Comparison of ENCODE assay signal across 28 cellular contexts in the genomic region with DNA sequence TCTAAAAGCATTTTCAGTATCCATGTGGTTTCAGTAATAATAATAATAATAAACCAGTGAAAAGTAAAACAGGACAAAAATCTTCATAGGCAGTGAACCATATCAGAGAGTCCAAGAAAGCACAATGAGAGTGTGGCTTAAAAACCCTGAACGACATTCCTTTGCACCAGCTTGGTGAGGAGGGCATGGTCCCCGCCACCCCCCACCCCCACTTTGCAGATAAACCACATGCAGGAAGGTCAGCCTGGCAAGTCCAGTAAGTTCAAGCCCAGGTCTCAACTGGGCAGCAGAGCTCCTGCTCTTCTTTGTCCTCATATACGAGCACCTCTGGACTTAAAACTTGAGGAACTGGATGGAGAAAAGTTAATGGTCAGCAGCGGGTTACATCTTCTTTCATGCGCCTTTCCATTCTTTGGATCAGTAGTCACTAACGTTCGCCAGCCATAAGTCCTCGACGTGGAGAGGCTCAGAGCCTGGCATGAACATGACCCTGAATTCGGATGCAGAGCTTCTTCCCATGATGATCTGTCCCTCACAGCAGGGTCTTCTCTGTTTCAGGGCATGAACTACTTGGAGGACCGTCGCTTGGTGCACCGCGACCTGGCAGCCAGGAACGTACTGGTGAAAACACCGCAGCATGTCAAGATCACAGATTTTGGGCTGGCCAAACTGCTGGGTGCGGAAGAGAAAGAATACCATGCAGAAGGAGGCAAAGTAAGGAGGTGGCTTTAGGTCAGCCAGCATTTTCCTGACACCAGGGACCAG.
DNase-seq lines count a peak whose midpoint lies in the region; ATAC-seq and TF ChIP-seq lines count a peak whose summit lies in the region.
"Had no signal": no experiment of that assay in that cellular context is flagged by ENCODE, and none has a peak within 500 bp of the region (broad histone marks: within the 10 kb centered on the region; RNA-seq: fewer than 3 reads in every experiment).

No MANE protein-coding gene starts in this region.

- H3K9me2 ChIP-seq in hepatocyte (replicated peaks; ENCODE audit: insufficient read depth), result no peaks in the 10 kb centered on the region

- ATAC-seq in WTC11 (no peak), GM19035 (IDR thresholded peaks at IDR 0.05; ENCODE audit: unreplicated experiment) (no peak), psoas muscle (no peak)
- ATAC-seq: activated naive CD4-positive, alpha-beta T cell treated with anti-CD3 and anti-CD28 coated beads, Interleukin-2, amount 50 U/mL, for 72 hours; lower lobe of right lung; right lobe of liver; stimulated activated naive B cell treated with anti-CD40 and anti-IgM and Interleukin-4, amounts not matched to agents 10 μg/mL and 1 μg/mL and 100 μg/mL, for 72 hours had no signal

- no peaks in the 10 kb centered on the region for H3K36me3 ChIP-seq in HUES48 (ENCODE audit: control insufficient read depth, insufficient read depth, low read length)
- H3K36me3 ChIP-seq in hepatocyte (replicated peaks; ENCODE audit: insufficient read depth, low read depth), result no peaks in the 10 kb centered on the region
- peaks cover 0 to 31% of the 10 kb centered on the region in 2 donors for H3K36me3 ChIP-seq in psoas muscle (ENCODE audit: insufficient read depth in 1 of 2, low read depth in 1 of 2)
- H3K36me3 ChIP-seq: cardiac muscle cell had no signal

- H3K4me3 ChIP-seq in HUES48 (ENCODE audit: low read depth, low read length) (no peak overlapping the region), hepatocyte (no peak overlapping the region), psoas muscle (no peak overlapping the region)
- H3K4me3 ChIP-seq: cardiac muscle cell, esophagus squamous epithelium, GM23248, lower lobe of right lung, right lobe of liver, suprapubic skin had no signal

- H3K36me3 Mint-ChIP-seq in WTC11, result no peaks in the 10 kb centered on the region
- H3K36me3 Mint-ChIP-seq: activated naive CD4-positive, alpha-beta T cell treated with anti-CD3 and anti-CD28 coated beads, Interleukin-2, amount 50 U/mL, for 72 hours; CD4-positive, CD25-positive, alpha-beta regulatory T cell; stimulated activated naive B cell treated with anti-CD40 and anti-IgM and Interleukin-4, amounts not matched to agents 10 μg/mL and 1 μg/mL and 100 μg/mL, for 72 hours had no signal

- H3K9me3 ChIP-seq in HUES48 (ENCODE audit: control insufficient read depth, insufficient read depth, low read length), result no peaks in the 10 kb centered on the region
- no peaks in the 10 kb centered on the region for H3K9me3 ChIP-seq in hepatocyte (ENCODE audit: low read depth)
- no peaks in the 10 kb centered on the region for H3K9me3 ChIP-seq in psoas muscle
- H3K9me3 ChIP-seq: esophagus squamous epithelium, lower lobe of right lung, right lobe of liver, suprapubic skin had no signal

- no peak for TF ChIP-seq CTCF in WTC11 (IDR thresholded peaks at IDR 0.05)
- no peak for TF ChIP-seq CTCF in hepatocyte (IDR thresholded peaks at IDR 0.05; ENCODE audit: poor library complexity)
- no peak for TF ChIP-seq CTCF in psoas muscle (IDR thresholded peaks at IDR 0.05)

- no peak overlapping the region for H3K4me3 Mint-ChIP-seq in WTC11
- H3K4me3 Mint-ChIP-seq: CD4-positive, CD25-positive, alpha-beta regulatory T cell; stimulated activated naive B cell treated with anti-CD40 and anti-IgM and Interleukin-4, amounts not matched to agents 10 μg/mL and 1 μg/mL and 100 μg/mL, for 72 hours had no signal

- peak overlapping the region; percentile 82 for H3K27ac ChIP-seq in HUES48 (ENCODE audit: low read depth, low read length)
- H3K27ac ChIP-seq in hepatocyte, result peak overlapping the region; percentile 85
- no peak overlapping the region for H3K27ac ChIP-seq in psoas muscle
- H3K27ac ChIP-seq: cardiac muscle cell, right lobe of liver, suprapubic skin had no signal

- peaks cover 53% of the 10 kb centered on the region for H3K4me1 ChIP-seq in HUES48 (ENCODE audit: control insufficient read depth, insufficient read depth, low read length)
- H3K4me1 ChIP-seq in hepatocyte (ENCODE audit: insufficient read depth), result peaks cover 38% of the 10 kb centered on the region
- peaks cover 20% of the 10 kb centered on the region for H3K4me1 ChIP-seq in psoas muscle

- no peaks in the 10 kb centered on the region for H3K79me2 ChIP-seq in hepatocyte

- intact Hi-C loops in psoas muscle (cut with DNase I), result loop anchor here in 1 of 2 donors (5.0 kb wide), 1 partner anchor 61 kb away; no protein-coding TSS in a partner anchor

- POLR2A ChIA-PET in WTC11 (lab: Charles Lee), result no interaction called here

- no peaks in the 10 kb centered on the region for H3K27me3 ChIP-seq in HUES48 (ENCODE audit: control insufficient read depth, insufficient read depth, low read length)
- no peaks in the 10 kb centered on the region for H3K27me3 ChIP-seq in hepatocyte
- no peaks in the 10 kb centered on the region for H3K27me3 ChIP-seq in psoas muscle (ENCODE audit: insufficient read depth in 3 of 3, low read length in 2 of 3)
- H3K27me3 ChIP-seq: cardiac muscle cell, esophagus squamous epithelium, right lobe of liver, suprapubic skin had no signal

- CTCF ChIA-PET in WTC11 (lab: Charles Lee), result interaction anchor here (0.6 to 2.7 kb wide), 4 partner anchors 34 to 372 kb away, joined by 3 to 21 read pairs (median 4); no protein-coding TSS in a partner anchor

- WGBS in hepatocyte (ENCODE audit: low lambda C conversion rate, missing lambda C conversion rate), result 91% methylated on average over 17 of the region's 17 CpGs
- 65 to 88% (median 81%) methylated on average over 17 of the region's 17 CpGs for WGBS in psoas muscle, 3 donors

- no peak for DNase-seq in WTC11 (ENCODE audit: low spot score)
- DNase-seq in hepatocyte (ENCODE audit: low spot score), result no peak
- DNase-seq in stimulated activated CD8-positive, alpha-beta memory T cell treated with anti-CD3 and anti-CD28 coated beads, Interleukin-4, amount 100 ng/mL, for 48 hours, result peak; percentile 6
- no peak for DNase-seq in NCI-H146 treated with DMSO at 0.1 percent for 48 hours (lab: John Stamatoyannopoulos, UW; ENCODE audit: unreplicated experiment)
- no peak for DNase-seq in GF-D8 (lab: John Stamatoyannopoulos, UW)
- DNase-seq in psoas muscle, result no peak
- DNase-seq: activated CD4-positive, CD25-positive, alpha-beta regulatory T cell; CD4-positive, CD25-positive, alpha-beta regulatory T cell; cortex of kidney; esophagus squamous epithelium; GM23248; kidney; lower lobe of right lung; NCI-H1105; NCI-H1930; NCI-H526 treated with DMSO at 0.1 percent for 48 hours; right lobe of liver; SIG-M5; stimulated activated CD4-positive, alpha-beta T cell treated with anti-CD3 and anti-CD28 coated beads, Interleukin-4, amount 100 ng/mL, for 4 hours; stimulated activated naive B cell treated with anti-CD40 and anti-IgM and Interleukin-4, amounts not matched to agents 10 μg/mL and 1 μg/mL and 100 μg/mL, for 72 hours; T-helper 1 cell had no signal

- peak overlapping the region; percentile 88 for H3K27ac Mint-ChIP-seq in WTC11
- H3K27ac Mint-ChIP-seq: activated naive CD4-positive, alpha-beta T cell treated with anti-CD3 and anti-CD28 coated beads, Interleukin-2, amount 50 U/mL, for 72 hours; activated T-helper 2 cell treated with anti-CD3 and anti-CD28 coated beads, Interferon-gamma antibody, Interleukin-2, Interleukin-4, amounts not matched to agents 10 μg/mL and 5 μg/mL and 100 μg/mL, durations not matched to agents 14 hours and 24 hours and 36 hours; CD4-positive, CD25-positive, alpha-beta regulatory T cell; IgD-negative memory B cell; stimulated activated naive B cell treated with anti-CD40 and anti-IgM and Interleukin-4, amounts not matched to agents 10 μg/mL and 1 μg/mL and 100 μg/mL, for 72 hours had no signal

- H3K9me3 Mint-ChIP-seq in WTC11, result no peaks in the 10 kb centered on the region
- H3K9me3 Mint-ChIP-seq: activated naive CD4-positive, alpha-beta T cell treated with anti-CD3 and anti-CD28 coated beads, Interleukin-2, amount 50 U/mL, for 72 hours; activated T-helper 2 cell treated with anti-CD3 and anti-CD28 coated beads, Interferon-gamma antibody, Interleukin-2, Interleukin-4, amounts not matched to agents 10 μg/mL and 5 μg/mL and 100 μg/mL, durations not matched to agents 14 hours and 24 hours and 36 hours; CD4-positive, CD25-positive, alpha-beta regulatory T cell; IgD-negative memory B cell had no signal

- no peaks in the 10 kb centered on the region for H4K20me1 ChIP-seq in hepatocyte (ENCODE audit: insufficient read depth, poor library complexity, severe bottlenecking)

- no peak overlapping the region for H3K4me2 ChIP-seq in hepatocyte

- no peaks in the 10 kb centered on the region for H3K27me3 Mint-ChIP-seq in WTC11 (ENCODE audit: low read depth)

- H2AFZ ChIP-seq in hepatocyte, result no peak overlapping the region
- H2AFZ ChIP-seq: GM23248 had no signal

- peaks cover 72% of the 10 kb centered on the region for H3K4me1 Mint-ChIP-seq in WTC11
- H3K4me1 Mint-ChIP-seq: CD4-positive, CD25-positive, alpha-beta regulatory T cell; stimulated activated naive B cell treated with anti-CD40 and anti-IgM and Interleukin-4, amounts not matched to agents 10 μg/mL and 1 μg/mL and 100 μg/mL, for 72 hours had no signal

- no peak overlapping the region for H3K9ac ChIP-seq in HUES48 (ENCODE audit: low read depth, low read length)

TF ChIP-seq in WTC11, 78 proteins besides CTCF, POLR2A, EP300 and RAD21 (continues in another document):
- no peak for TF ChIP-seq ZNF121 (CRISPR knock-in tag; IDR thresholded peaks at IDR 0.05)
- TF ChIP-seq, protein P1, sequence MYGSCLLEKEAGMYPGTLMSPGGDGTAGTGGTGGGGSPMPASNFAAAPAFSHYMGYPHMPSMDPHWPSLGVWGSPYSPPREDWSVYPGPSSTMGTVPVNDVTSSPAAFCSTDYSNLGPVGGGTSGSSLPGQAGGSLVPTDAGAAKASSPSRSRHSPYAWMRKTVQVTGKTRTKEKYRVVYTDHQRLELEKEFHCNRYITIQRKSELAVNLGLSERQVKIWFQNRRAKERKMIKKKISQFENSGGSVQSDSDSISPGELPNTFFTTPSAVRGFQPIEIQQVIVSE (CRISPR knock-in tag; IDR thresholded peaks at IDR 0.05; ENCODE audit: borderline replicate concordance), result no peak
- TF ChIP-seq E2F4 (CRISPR knock-in tag; IDR thresholded peaks at IDR 0.05; ENCODE audit: borderline replicate concordance, low read depth), result no peak
- TF ChIP-seq RELA (CRISPR knock-in tag; IDR thresholded peaks at IDR 0.05; ENCODE audit: borderline replicate concordance), result no peak
- no peak for TF ChIP-seq ZNF416 (CRISPR knock-in tag; IDR thresholded peaks at IDR 0.05)
- no peak for TF ChIP-seq ZNF232 (CRISPR knock-in tag; IDR thresholded peaks at IDR 0.05)
- no peak for TF ChIP-seq ZNF396 (CRISPR knock-in tag; IDR thresholded peaks at IDR 0.05; ENCODE audit: borderline replicate concordance)
